In genomic region chr9:33264473-33265177, GRCh38 we compare ENCODE assay signal across 8 cellular contexts. TPM values are rescaled to one million over a fixed set of nuclear protein-coding genes. Genes with fewer than 3 reads are reported as not detected.
A peak's percentile ranks its signal among the peaks of the same experiment; 100 is the strongest.
DNase-seq lines count a peak whose midpoint lies in the region; ATAC-seq and TF ChIP-seq lines count a peak whose summit lies in the region.

BAG1 (minus strand) TSS chr9:33264708.
CHMP5 (plus strand) TSS chr9:33265049; CDS start chr9:33265079, 30 bp downstream.

- TF ChIP-seq EP300 in gastroesophageal sphincter (IDR thresholded peaks at IDR 0.05), result no peak

- no peaks in the 10 kb centered on the region for H3K27me3 ChIP-seq in GM06990 (replicated peaks; ENCODE audit: control insufficient read depth, insufficient read depth, low read length)
- no peaks in the 10 kb centered on the region for H3K27me3 ChIP-seq in gastroesophageal sphincter
- H3K27me3 ChIP-seq in neutrophil, result no peaks in the 10 kb centered on the region

- WGBS in gastroesophageal sphincter (ENCODE audit: low coverage in 1 of 2), 2 donors, result 0% methylated on average over 16 of the region's 67 CpGs; no CpG with 5 or more reads in 1 of the 2 donors

- CTCF ChIA-PET in activated naive CD4-positive, alpha-beta T cell treated with anti-CD3 and anti-CD28 coated beads, Interleukin-2, amount 10 ng/mL, durations not matched to agents 7 days and 5 days (lab: Charles Lee), result interaction anchor here (0.9 kb wide), 1 partner anchor 38 kb away, joined by 5 read pairs; no protein-coding TSS in a partner anchor

- H3K4me1 Mint-ChIP-seq in HFFc6 (ENCODE audit: low read depth), result peaks cover 24% of the 10 kb centered on the region
- H3K4me1 Mint-ChIP-seq in activated naive CD4-positive, alpha-beta T cell treated with anti-CD3 and anti-CD28 coated beads, Interleukin-2, amount 10 ng/mL, durations not matched to agents 7 days and 5 days, result peaks cover 55% of the 10 kb centered on the region

- no peaks in the 10 kb centered on the region; the same call in none of the 2 replicates for H3K27me3 Mint-ChIP-seq in HFFc6 (ENCODE audit: insufficient read depth)
- H3K27me3 Mint-ChIP-seq in activated naive CD4-positive, alpha-beta T cell treated with anti-CD3 and anti-CD28 coated beads, Interleukin-2, amount 10 ng/mL, durations not matched to agents 7 days and 5 days, result no peaks in the 10 kb centered on the region

- H3K4me3 ChIP-seq in GM06990 (replicated peaks; ENCODE audit: low read depth, low read length), result peak within 1 kb of the TSS; percentile 99
- peak within 1 kb of the TSS; percentile 92 for H3K4me3 ChIP-seq in NB4 (ENCODE audit: low read depth, low read length)
- peak within 1 kb of the TSS; percentile 94 for H3K4me3 ChIP-seq in SK-N-MC
- peak within 1 kb of the TSS; percentile 96 to 97 for H3K4me3 ChIP-seq in gastroesophageal sphincter
- peak within 1 kb of the TSS; percentile 82 to 87 for H3K4me3 ChIP-seq in neutrophil (ENCODE audit: low read depth in 1 of 2, low read length in 1 of 2)

- H3K36me3 ChIP-seq in GM06990 (ENCODE audit: control insufficient read depth, insufficient read depth, low read length) (peaks cover 4% of the 10 kb centered on the region), SK-N-MC (ENCODE audit: insufficient read depth, low read length) (peaks cover 56% of the 10 kb centered on the region), gastroesophageal sphincter (peaks cover 0 to 62% of the 10 kb centered on the region in 2 donors), neutrophil (peaks cover 61% of the 10 kb centered on the region)

- no peaks in the 10 kb centered on the region for H3K9me3 ChIP-seq in SK-N-MC (ENCODE audit: low read depth, low read length)
- no peaks in the 10 kb centered on the region for H3K9me3 ChIP-seq in gastroesophageal sphincter
- no peaks in the 10 kb centered on the region for H3K9me3 ChIP-seq in neutrophil

- TF ChIP-seq POLR2A in NB4 (IDR thresholded peaks at IDR 0.05; ENCODE audit: extremely low read depth, insufficient read length) (peak; percentile 84), gastroesophageal sphincter (IDR thresholded peaks at IDR 0.05) (peak; percentile 82 to 83)

- peak within 1 kb of the TSS; percentile 90 for H3K9ac ChIP-seq in SK-N-MC (ENCODE audit: insufficient read length)

- no peaks in the 10 kb centered on the region for H3K9me3 Mint-ChIP-seq in HFFc6
- H3K9me3 Mint-ChIP-seq in activated naive CD4-positive, alpha-beta T cell treated with anti-CD3 and anti-CD28 coated beads, Interleukin-2, amount 10 ng/mL, durations not matched to agents 7 days and 5 days, result no peaks in the 10 kb centered on the region

- peaks cover 7 to 46% (median 15%) of the 10 kb centered on the region in 3 donors for H3K4me1 ChIP-seq in gastroesophageal sphincter
- H3K4me1 ChIP-seq in neutrophil (ENCODE audit: control insufficient read depth in 1 of 2, insufficient read depth in 1 of 2, low read depth in 1 of 2, low read length in 1 of 2), result peaks cover 23 to 27% of the 10 kb centered on the region in 2 experiments

- ATAC-seq in gastroesophageal sphincter, result peak; percentile 97

- H3K27ac Mint-ChIP-seq in HFFc6, result peak within 1 kb of the TSS; percentile 89
- H3K27ac Mint-ChIP-seq in activated naive CD4-positive, alpha-beta T cell treated with anti-CD3 and anti-CD28 coated beads, Interleukin-2, amount 10 ng/mL, durations not matched to agents 7 days and 5 days, result peak within 1 kb of the TSS; percentile 96

- DNase-seq in GM06990 (ENCODE audit: extremely low read depth, insufficient read length) (peak; percentile 97), HFFc6 (peak; percentile 99), NB4 (ENCODE audit: low read depth) (peak; percentile 100), SK-N-MC (ENCODE audit: low read depth, low spot score) (peak; percentile 92), substantia nigra (lab: John Stamatoyannopoulos, UW) (peak; percentile 90 to 100 (median 99))
- DNase-seq in activated naive CD4-positive, alpha-beta T cell treated with anti-CD3 and anti-CD28 coated beads, Interleukin-2, amount 10 ng/mL, durations not matched to agents 7 days and 5 days, result peak; percentile 100

- H3K4me3 Mint-ChIP-seq in HFFc6, result peak within 1 kb of the TSS; percentile 99
- H3K4me3 Mint-ChIP-seq in activated naive CD4-positive, alpha-beta T cell treated with anti-CD3 and anti-CD28 coated beads, Interleukin-2, amount 10 ng/mL, durations not matched to agents 7 days and 5 days, result peak within 1 kb of the TSS; percentile 83

- TF ChIP-seq CTCF in GM06990 (IDR thresholded peaks at IDR 0.05; ENCODE audit: insufficient read depth, low read length, poor library complexity, severe bottlenecking) (peak; percentile 31), HFFc6 (IDR thresholded peaks at IDR 0.05) (peak; percentile 64; the same call in 1 of the 2 replicates), NB4 (IDR thresholded peaks at IDR 0.05; ENCODE audit: low read depth, low read length) (peak; percentile 31), gastroesophageal sphincter (IDR thresholded peaks at IDR 0.05) (peak in 3 of 4 experiments; percentile 7 to 46 (median 32)), neutrophil (IDR thresholded peaks at IDR 0.05) (peak; percentile 69)

- H3K36me3 Mint-ChIP-seq in HFFc6 (ENCODE audit: low read depth), result peaks cover 33% of the 10 kb centered on the region
- H3K36me3 Mint-ChIP-seq in activated naive CD4-positive, alpha-beta T cell treated with anti-CD3 and anti-CD28 coated beads, Interleukin-2, amount 10 ng/mL, durations not matched to agents 7 days and 5 days, result peaks cover 54% of the 10 kb centered on the region

- H3K27ac ChIP-seq in SK-N-MC, result no peak within 1 kb of the TSS
- H3K27ac ChIP-seq in gastroesophageal sphincter, result peak within 1 kb of the TSS; percentile 92 to 97 (median 96)
- H3K27ac ChIP-seq in neutrophil, result peak within 1 kb of the TSS; percentile 97
- peak within 1 kb of the TSS; percentile 90 for H3K27ac ChIP-seq in substantia nigra (ENCODE audit: low read depth, low read length, poor library complexity, severe bottlenecking)

RNA-seq across cellular contexts. Expression of gene BAG1, which starts in this region (rescaled TPM):
- total RNA-seq in HFFc6 (2021; fragmentation: NEBNext Ultra II Directional; extraction: Animal tissue kit (Norgen Biotek cat#: 25700)), result 10 to 100 TPM; 22.5 to 31.3 (median 27.6) TPM
- 100 to 1,000 TPM; 128 to 165 (median 139) TPM for total RNA-seq in gastroesophageal sphincter

RNA-seq across cellular contexts. Expression of gene CHMP5, which starts in this region (rescaled TPM):
- 10 to 100 TPM; 75.5 to 90.2 (median 78.8) TPM for total RNA-seq in HFFc6 (2021; fragmentation: NEBNext Ultra II Directional; extraction: Animal tissue kit (Norgen Biotek cat#: 25700))
- total RNA-seq in gastroesophageal sphincter, result 10 to 100 TPM; 45.6 to 89.0 (median 59.3) TPM
